ENCODE assay signal across 16 cellular contexts in the genomic region with DNA sequence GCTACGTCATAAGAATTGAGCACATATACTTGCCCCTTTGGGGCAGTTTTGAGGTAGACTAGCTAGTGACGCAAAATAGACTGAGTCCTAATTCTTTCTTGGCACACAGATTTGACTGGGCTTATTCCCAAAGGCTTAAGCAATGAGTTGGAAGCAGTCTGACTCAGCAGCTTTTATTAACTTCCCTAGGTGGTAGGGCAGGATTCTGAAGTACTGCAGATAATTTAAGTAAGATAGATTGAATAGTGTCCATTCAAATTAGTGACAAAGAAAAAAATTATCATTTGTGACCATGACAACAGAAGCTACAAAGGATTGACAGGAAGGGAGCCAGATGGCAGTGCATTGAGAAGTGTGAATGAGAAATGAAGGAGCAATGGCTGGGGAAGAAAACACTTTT.
DNase-seq lines count a peak whose midpoint lies in the region; ATAC-seq, FAIRE-seq and TF ChIP-seq lines count a peak whose summit lies in the region.
"Had no signal": no experiment of that assay in that cellular context is flagged by ENCODE, and none has a peak within 500 bp of the region (broad histone marks: within the 10 kb centered on the region; RNA-seq: fewer than 3 reads in every experiment).

No MANE protein-coding gene starts in this region.

- H3K4me1 ChIP-seq in right cardiac atrium (ENCODE audit: control insufficient read depth, insufficient read depth, low read length) (no peaks in the 10 kb centered on the region), ovary (ENCODE audit: insufficient read depth) (no peaks in the 10 kb centered on the region), kidney (ENCODE audit: control insufficient read depth in 1 of 2, insufficient read depth in 1 of 2, low read depth in 1 of 2, low read length in 2 of 2) (no peaks in the 10 kb centered on the region)
- H3K4me1 ChIP-seq: BLaER1 had no signal

- no peaks in the 10 kb centered on the region for H3K79me2 ChIP-seq in SU-DHL-6 (ENCODE audit: insufficient read depth, low read length)

- H3K9me2 ChIP-seq in SU-DHL-6 (replicated peaks; ENCODE audit: insufficient read depth, low read length), result no peaks in the 10 kb centered on the region

- TF ChIP-seq CTCF in SU-DHL-6 (IDR thresholded peaks at IDR 0.05; ENCODE audit: insufficient read depth, low read length, poor library complexity, severe bottlenecking) (no peak), ovary (IDR thresholded peaks at IDR 0.05) (no peak), kidney (IDR thresholded peaks at IDR 0.05; ENCODE audit: borderline replicate concordance, extremely low read depth, insufficient read depth) (no peak)

- FAIRE-seq in kidney (lab: Jason Lieb, UNC), result no peak
- FAIRE-seq: GM18507 had no signal

- peak; percentile 78 for DNase-seq in DMS153 (lab: John Stamatoyannopoulos, UW)
- DNase-seq in NCI-H1105 treated with DMSO at 0.1 percent for 48 hours (lab: John Stamatoyannopoulos, UW), result peak; percentile 69
- no peak for DNase-seq in right cardiac atrium
- no peak for DNase-seq in ovary
- DNase-seq in stimulated activated CD4-positive, alpha-beta T cell treated with anti-CD3 and anti-CD28 coated beads, Interleukin-2, amount 100 ng/mL, for 48 hours, result no peak
- no peak for DNase-seq in kidney
- DNase-seq in stimulated activated naive CD4-positive, alpha-beta T cell (lab: John Stamatoyannopoulos, UW), result no peak
- DNase-seq: activated CD4-positive, alpha-beta T cell treated with anti-CD3 and anti-CD28 coated beads, Interleukin-2, amount 10 ng/mL, durations not matched to agents 24 days and 14 days; activated T-cell treated with anti-CD3 and anti-CD28 coated beads, Interleukin-2, amount 50 U/mL, for 48 hours; effector CD8-positive, alpha-beta T cell; GDM1; NCI-H187; T-helper 17 cell had no signal

- H3K9ac ChIP-seq in SU-DHL-6 (ENCODE audit: low read length) (no peak overlapping the region), kidney (ENCODE audit: low read length in 2 of 2) (no peak overlapping the region)
- H3K9ac ChIP-seq: BLaER1 had no signal

- 33% methylated on average over 2 of the region's 2 CpGs for WGBS in right cardiac atrium
- 36 to 80% (median 41%) methylated on average over 2 of the region's 2 CpGs for WGBS in ovary, 3 donors

- H3K9me3 ChIP-seq in SU-DHL-6 (ENCODE audit: insufficient read depth, low read length), result no peaks in the 10 kb centered on the region
- no peaks in the 10 kb centered on the region for H3K9me3 ChIP-seq in right cardiac atrium (ENCODE audit: control insufficient read depth, low read length)
- no peaks in the 10 kb centered on the region for H3K9me3 ChIP-seq in ovary
- H3K9me3 ChIP-seq in kidney (ENCODE audit: control insufficient read depth in 1 of 2, low read length in 2 of 2), result no peaks in the 10 kb centered on the region
- H3K9me3 ChIP-seq: BLaER1 had no signal

- H3K4me3 ChIP-seq in SU-DHL-6 (ENCODE audit: insufficient read depth, low read length, poor library complexity, severe bottlenecking) (no peak overlapping the region), right cardiac atrium (ENCODE audit: low read length) (no peak overlapping the region), ovary (no peak overlapping the region), kidney (ENCODE audit: low read length in 2 of 2) (no peak overlapping the region)
- H3K4me3 ChIP-seq: BLaER1 had no signal

- H3K27me3 ChIP-seq in SU-DHL-6 (ENCODE audit: low read length) (no peaks in the 10 kb centered on the region), right cardiac atrium (ENCODE audit: control insufficient read depth, insufficient read depth) (no peaks in the 10 kb centered on the region), ovary (no peaks in the 10 kb centered on the region)
- H3K27me3 ChIP-seq: BLaER1 had no signal

- intact Hi-C loops in right cardiac atrium (cut with DNase I) (no loop called here), ovary (cut with DNase I) (no loop called here), kidney (cut with DNase I) (no loop called here)

- no peak overlapping the region for H3K4me2 ChIP-seq in SU-DHL-6 (ENCODE audit: low read depth, low read length, poor library complexity, severe bottlenecking)
- H3K4me2 ChIP-seq: BLaER1 had no signal

- H3F3A ChIP-seq in SU-DHL-6 (ENCODE audit: insufficient read depth), result no peaks in the 10 kb centered on the region

- peak overlapping the region; percentile 23 for H2AFZ ChIP-seq in SU-DHL-6 (ENCODE audit: low read depth, low read length, severe bottlenecking)

- no peaks in the 10 kb centered on the region for H4K20me1 ChIP-seq in SU-DHL-6 (ENCODE audit: low read depth, low read length)
- H4K20me1 ChIP-seq: BLaER1 had no signal

- TF ChIP-seq EP300 in ovary (IDR thresholded peaks at IDR 0.05), result no peak

- no peak overlapping the region for H3K27ac ChIP-seq in SU-DHL-6 (ENCODE audit: low read depth, low read length)
- H3K27ac ChIP-seq in right cardiac atrium (ENCODE audit: low read length), result no peak overlapping the region
- H3K27ac ChIP-seq in ovary, result no peak overlapping the region
- H3K27ac ChIP-seq in kidney (ENCODE audit: low read depth in 2 of 2, low read length in 2 of 2), result no peak overlapping the region
- H3K27ac ChIP-seq: BLaER1 had no signal

- ATAC-seq in right cardiac atrium, result peak; percentile 81 to 90
- ATAC-seq: T-helper 17 cell had no signal

- H3K36me3 ChIP-seq in SU-DHL-6 (ENCODE audit: low read length), result no peaks in the 10 kb centered on the region
- no peaks in the 10 kb centered on the region for H3K36me3 ChIP-seq in ovary
- H3K36me3 ChIP-seq in kidney (ENCODE audit: control insufficient read depth in 1 of 2, insufficient read depth in 2 of 2, low read length in 2 of 2), result no peaks in the 10 kb centered on the region
- H3K36me3 ChIP-seq: BLaER1 had no signal

- no peak for TF ChIP-seq POLR2A in ovary (IDR thresholded peaks at IDR 0.05)

Comparison
In these comparisons a context has a peak if more than half of its experiments do, and no peak if none do; other contexts are left out.
1. DNase-seq: peak in DMS153 (single experiment) and NCI-H1105 treated with DMSO at 0.1 percent for 48 hours (single experiment); none in right cardiac atrium (0 of 3), ovary (0 of 5), stimulated activated CD4-positive, alpha-beta T cell treated with anti-CD3 and anti-CD28 coated beads, Interleukin-2, amount 100 ng/mL, for 48 hours (0 of 2), kidney (single experiment) and stimulated activated naive CD4-positive, alpha-beta T cell (0 of 6).